8 cellular contexts compared by ENCODE assay signal in the genomic region with DNA sequence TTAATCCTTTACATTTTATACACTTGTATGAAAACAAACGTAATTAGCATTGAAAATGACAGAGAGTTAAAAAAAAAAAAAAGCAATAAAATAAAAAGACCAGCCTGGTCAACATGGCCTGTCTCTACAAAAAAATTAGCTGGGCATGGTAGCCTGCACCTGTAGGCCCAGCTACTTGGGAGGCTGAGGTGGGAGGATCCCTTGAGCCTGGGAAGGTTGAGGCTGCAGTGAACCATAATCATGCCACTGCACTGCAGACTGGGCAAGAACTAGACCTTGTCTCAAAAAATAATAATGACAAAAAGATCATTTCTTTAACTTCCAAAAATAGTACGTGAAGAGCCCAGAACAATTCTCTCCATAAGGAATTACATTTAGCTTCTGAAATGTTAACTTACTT. TPM values are rescaled to one million over a fixed set of nuclear protein-coding genes. Genes with fewer than 3 reads are reported as not detected.
DNase-seq lines count a peak whose midpoint lies in the region; TF ChIP-seq lines count a peak whose summit lies in the region.

No MANE protein-coding gene starts in this region.

- no peak overlapping the region for H3K9ac ChIP-seq in neural cell (ENCODE audit: low read length)

- CTCF ChIA-PET in Calu3 (lab: Charles Lee): interaction anchor here (0.6 to 0.9 kb wide), 2 partner anchors 115 to 441 kb away, joined by 3 to 4 read pairs; no protein-coding TSS in a partner anchor

- H3K36me3 Mint-ChIP-seq in Calu3 (ENCODE audit: insufficient read depth, unreplicated experiment): peaks cover 68% of the 10 kb centered on the region
- H3K36me3 Mint-ChIP-seq in chondrocyte (ENCODE audit: low read depth): peaks cover 26% of the 10 kb centered on the region

- H3K9me3 ChIP-seq in MG63 (no peaks in the 10 kb centered on the region), neural cell (ENCODE audit: low read length) (no peaks in the 10 kb centered on the region)

- H3K9me2 ChIP-seq in neural cell (ENCODE audit: insufficient read depth, low read length): no peaks in the 10 kb centered on the region

- H3K27ac Mint-ChIP-seq in Calu3 (ENCODE audit: unreplicated experiment) (peak overlapping the region; percentile 90), chondrocyte (ENCODE audit: unreplicated experiment) (peak overlapping the region; percentile 99)

- peaks cover 25% of the 10 kb centered on the region for H3K79me2 ChIP-seq in neural cell (replicated peaks; ENCODE audit: insufficient read depth, low read length)

- peaks cover 65% of the 10 kb centered on the region for H3K36me3 ChIP-seq in MG63
- H3K36me3 ChIP-seq in neural cell (ENCODE audit: insufficient read depth, low read length): no peaks in the 10 kb centered on the region

- DNase-seq in Calu3 (no peak), MG63 (no peak), chondrocyte (ENCODE audit: low spot score) (no peak), SHP77 (lab: John Stamatoyannopoulos, UW) (no peak), NCI-H1694 (lab: John Stamatoyannopoulos, UW) (no peak), dermis blood vessel endothelial cell (no peak), LoVo (ENCODE audit: low spot score) (no peak)

- TF ChIP-seq EP300 in neural cell (conservative IDR thresholded peaks at IDR 0.05; ENCODE audit: poor library complexity, severe bottlenecking): no peak

- intact Hi-C loops in Calu3 (cut with micrococcal nuclease; ENCODE audit: unreplicated experiment): loop anchor here (5.0 kb wide), 1 partner anchor 529 kb away; no protein-coding TSS in a partner anchor

- peaks cover 43% of the 10 kb centered on the region for H3K4me1 Mint-ChIP-seq in Calu3 (ENCODE audit: low read depth, unreplicated experiment)
- peaks cover 61% of the 10 kb centered on the region for H3K4me1 Mint-ChIP-seq in chondrocyte (ENCODE audit: low read depth)

- no peaks in the 10 kb centered on the region for H3F3A ChIP-seq in neural cell (ENCODE audit: insufficient read depth, low read length, poor library complexity, severe bottlenecking)

- H4K20me1 ChIP-seq in neural cell (ENCODE audit: insufficient read depth): no peaks in the 10 kb centered on the region

- no peak overlapping the region for H2AFZ ChIP-seq in neural cell (ENCODE audit: low read depth, low read length)

- no peak for TF ChIP-seq CTCF in Calu3 (IDR thresholded peaks at IDR 0.05; ENCODE audit: unreplicated experiment)
- TF ChIP-seq CTCF in chondrocyte (IDR thresholded peaks at IDR 0.05): no peak
- no peak for TF ChIP-seq CTCF in neural cell (IDR thresholded peaks at IDR 0.05; ENCODE audit: poor library complexity, severe bottlenecking)

- no TSS peak for BruUV-seq in Calu3 (replicated peaks; lab: Mats Ljungman, UMichigan)

- no peaks in the 10 kb centered on the region for H3K27me3 ChIP-seq in MG63
- H3K27me3 ChIP-seq in neural cell (ENCODE audit: insufficient read depth, low read depth, low read length): no peaks in the 10 kb centered on the region

- H3K27me3 Mint-ChIP-seq in Calu3 (ENCODE audit: unreplicated experiment) (no peaks in the 10 kb centered on the region), chondrocyte (ENCODE audit: low read depth) (no peaks in the 10 kb centered on the region)

- peak overlapping the region; percentile 94 for H3K4me3 ChIP-seq in MG63
- peak overlapping the region; percentile 84 for H3K4me3 ChIP-seq in neural cell (ENCODE audit: low read length)

- peak overlapping the region; percentile 81 for H3K4me2 ChIP-seq in neural cell (ENCODE audit: low read length)

- no peak overlapping the region for H3K27ac ChIP-seq in neural cell (ENCODE audit: low read length)

- H3K9me3 Mint-ChIP-seq in Calu3 (ENCODE audit: low read depth, unreplicated experiment) (no peaks in the 10 kb centered on the region), chondrocyte (ENCODE audit: low read depth) (no peaks in the 10 kb centered on the region)

- H3K4me3 Mint-ChIP-seq in Calu3 (ENCODE audit: low read depth, unreplicated experiment) (peak overlapping the region; percentile 87), chondrocyte (ENCODE audit: unreplicated experiment) (peak overlapping the region; percentile 96)

- TF ChIP-seq RAD21 in neural cell (conservative IDR thresholded peaks at IDR 0.05): no peak

TF ChIP-seq in neural cell, 6 proteins besides CTCF, POLR2A, EP300 and RAD21:
- TF ChIP-seq TAF1 (IDR thresholded peaks at IDR 0.05; ENCODE audit: low read depth): no peak

RNA-seq across cellular contexts. Expression of a gene that starts 1.9 kb away (rescaled TPM):
- total RNA-seq in Calu3 (2022) (287 and 312 TPM in 2 replicates), chondrocyte (376 to 395 TPM (median 377 TPM) in 3 replicates), dermis blood vessel endothelial cell (290 and 364 TPM in 2 replicates)
- 191 and 261 TPM in 2 replicates for total RNA-seq in MG63 (2014; rRNA removed; shearing (Covaris generic); ENCODE audit: low replicate concordance)
- 75.1 and 85.6 TPM in 2 replicates for polyA plus RNA-seq in neural cell
- 87.3 and 92.0 TPM in 2 replicates for polyA minus RNA-seq in neural cell
